ENCODE assay signal across 21 cellular contexts in genomic region chr7:65812281-65812680, GRCh38.
DNase-seq lines count a peak whose midpoint lies in the region; ATAC-seq and TF ChIP-seq lines count a peak whose summit lies in the region.
"Had no signal": no experiment of that assay in that cellular context is flagged by ENCODE, and none has a peak within 500 bp of the region (broad histone marks: within the 10 kb centered on the region; RNA-seq: fewer than 3 reads in every experiment).

No MANE protein-coding gene starts in this region.

- POLR2A ChIA-PET in SK-N-SH (lab: Yijun Ruan, JAX) = no interaction called here
- POLR2A ChIA-PET in naive thymus-derived CD8-positive, alpha-beta T cell (lab: Charles Lee) = no interaction called here

- no peak overlapping the region for H3K27ac ChIP-seq in SK-N-SH (ENCODE audit: low read depth in 2 of 2, low read length in 1 of 2)
- H3K27ac ChIP-seq: 22Rv1, BLaER1, RWPE1 had no signal

- CTCF ChIA-PET in SK-N-SH (lab: Yijun Ruan, JAX) = interaction anchor here (1.5 kb wide), 1 partner anchor 8 kb away, joined by 3 read pairs; no protein-coding TSS in a partner anchor

- 0 out of 2 replicates have a peak overlapping the region, but pooled peaks have one; percentile 1 for H3K4me2 ChIP-seq in SK-N-SH
- H3K4me2 ChIP-seq: BLaER1 had no signal

- TF ChIP-seq EP300 in SK-N-SH (IDR thresholded peaks at IDR 0.05; ENCODE audit: borderline replicate concordance in 1 of 2, low read depth in 1 of 2, low read length in 1 of 2) = no peak

- no peak overlapping the region for H3K4me3 ChIP-seq in SK-N-SH (ENCODE audit: low read depth in 2 of 2, low read length in 1 of 2)
- no peak overlapping the region for H3K4me3 ChIP-seq in fibroblast of pulmonary artery (replicated peaks; ENCODE audit: low read depth, low read length)
- H3K4me3 ChIP-seq: BLaER1, GM12878 had no signal

- no peaks in the 10 kb centered on the region for H3K27me3 ChIP-seq in SK-N-SH (ENCODE audit: insufficient read depth)
- H3K27me3 ChIP-seq: BLaER1 had no signal

- no peak overlapping the region for H3K27ac Mint-ChIP-seq in activated CD4-positive, alpha-beta T cell treated with anti-CD3 and anti-CD28 coated beads, Interleukin-2, amount 10 ng/mL, durations not matched to agents 24 days and 14 days
- no peak overlapping the region for H3K27ac Mint-ChIP-seq in naive thymus-derived CD8-positive, alpha-beta T cell
- H3K27ac Mint-ChIP-seq in T-helper 2 cell treated with Interferon-gamma antibody and Interleukin-4, amounts not matched to agents 5 μg/mL and 100 μg/mL, for 36 hours = no peak overlapping the region
- H3K27ac Mint-ChIP-seq: CD8-positive, alpha-beta T cell had no signal

- no peaks in the 10 kb centered on the region for H3K36me3 Mint-ChIP-seq in activated CD4-positive, alpha-beta T cell treated with anti-CD3 and anti-CD28 coated beads, Interleukin-2, amount 10 ng/mL, durations not matched to agents 24 days and 14 days (ENCODE audit: low read depth)
- H3K36me3 Mint-ChIP-seq in naive thymus-derived CD8-positive, alpha-beta T cell = peaks cover 5 to 14% (median 10%) of the 10 kb centered on the region in 3 donors
- H3K36me3 Mint-ChIP-seq in T-helper 2 cell treated with Interferon-gamma antibody and Interleukin-4, amounts not matched to agents 5 μg/mL and 100 μg/mL, for 36 hours (ENCODE audit: low read depth) = no peaks in the 10 kb centered on the region

- H3K4me1 ChIP-seq in SK-N-SH (ENCODE audit: control insufficient read depth in 1 of 2, insufficient read depth in 2 of 2, low read depth in 1 of 2, low read length in 1 of 2) = no peaks in the 10 kb centered on the region

- H3K9me3 ChIP-seq in SK-N-SH = no peaks in the 10 kb centered on the region
- H3K9me3 ChIP-seq: BLaER1 had no signal

- no peak; the same call in 2 of the 3 replicates for ATAC-seq in SK-N-SH treated with all-trans-retinoic acid at 6 μM for 48 hours
- no peak for ATAC-seq in naive thymus-derived CD8-positive, alpha-beta T cell
- ATAC-seq: CD8-positive, alpha-beta T cell; GM12878; HCT116; HepG2 had no signal

- H3K27me3 Mint-ChIP-seq in activated CD4-positive, alpha-beta T cell treated with anti-CD3 and anti-CD28 coated beads, Interleukin-2, amount 10 ng/mL, durations not matched to agents 24 days and 14 days = no peaks in the 10 kb centered on the region
- H3K27me3 Mint-ChIP-seq in naive thymus-derived CD8-positive, alpha-beta T cell = no peaks in the 10 kb centered on the region
- no peaks in the 10 kb centered on the region for H3K27me3 Mint-ChIP-seq in T-helper 2 cell treated with Interferon-gamma antibody and Interleukin-4, amounts not matched to agents 5 μg/mL and 100 μg/mL, for 36 hours (ENCODE audit: low read depth)

- WGBS in SK-N-SH (ENCODE audit: low lambda C conversion rate) = 93% methylated on average over 5 of the region's 5 CpGs

- no peak overlapping the region for H3K9ac ChIP-seq in SK-N-SH
- H3K9ac ChIP-seq: BLaER1 had no signal

- TF ChIP-seq CTCF in SK-N-SH (IDR thresholded peaks at IDR 0.05) (no peak), fibroblast of pulmonary artery (IDR thresholded peaks at IDR 0.05; ENCODE audit: low read length, missing control alignments) (no peak)

- no peak for DNase-seq in SK-N-SH
- peak; percentile 45 for DNase-seq in astrocyte of the hippocampus (ENCODE audit: low read depth, low spot score)
- peak; percentile 32 for DNase-seq in fibroblast of pulmonary artery (ENCODE audit: low read depth)
- no peak for DNase-seq in activated CD4-positive, alpha-beta T cell treated with anti-CD3 and anti-CD28 coated beads, Interleukin-2, amount 10 ng/mL, durations not matched to agents 24 days and 14 days
- DNase-seq in naive thymus-derived CD8-positive, alpha-beta T cell = no peak
- no peak for DNase-seq in T-helper 2 cell treated with Interferon-gamma antibody and Interleukin-4, amounts not matched to agents 5 μg/mL and 100 μg/mL, for 36 hours (ENCODE audit: low spot score)
- DNase-seq in OCI-M1 (lab: John Stamatoyannopoulos, UW) = no peak
- DNase-seq: CD8-positive, alpha-beta T cell; DMS79; GDM1; NCI-H1105 treated with DMSO at 0.1 percent for 48 hours; NCI-H1694 treated with DMSO at 0.1 percent for 48 hours; NCI-H526 treated with DMSO at 0.1 percent for 48 hours; NK-92 treated with Interleukin-12 subunit alpha and Interleukin-12 subunit beta, amount 100 ng/mL, for 24 hours had no signal

- no peaks in the 10 kb centered on the region for H3K9me2 ChIP-seq in SK-N-SH

- H2AFZ ChIP-seq in SK-N-SH (ENCODE audit: low read depth) = no peak overlapping the region

- no peaks in the 10 kb centered on the region for H4K20me1 ChIP-seq in SK-N-SH (ENCODE audit: insufficient read depth)
- H4K20me1 ChIP-seq: BLaER1 had no signal

- no peaks in the 10 kb centered on the region for H3K4me1 Mint-ChIP-seq in activated CD4-positive, alpha-beta T cell treated with anti-CD3 and anti-CD28 coated beads, Interleukin-2, amount 10 ng/mL, durations not matched to agents 24 days and 14 days
- no peaks in the 10 kb centered on the region for H3K4me1 Mint-ChIP-seq in naive thymus-derived CD8-positive, alpha-beta T cell
- no peaks in the 10 kb centered on the region for H3K4me1 Mint-ChIP-seq in T-helper 2 cell treated with Interferon-gamma antibody and Interleukin-4, amounts not matched to agents 5 μg/mL and 100 μg/mL, for 36 hours (ENCODE audit: low read depth)

- peaks cover 3% of the 10 kb centered on the region for H3K9me3 Mint-ChIP-seq in activated CD4-positive, alpha-beta T cell treated with anti-CD3 and anti-CD28 coated beads, Interleukin-2, amount 10 ng/mL, durations not matched to agents 24 days and 14 days
- H3K9me3 Mint-ChIP-seq in naive thymus-derived CD8-positive, alpha-beta T cell = peaks cover 0 to 9% (median 1%) of the 10 kb centered on the region in 9 donors
- H3K9me3 Mint-ChIP-seq in T-helper 2 cell treated with Interferon-gamma antibody and Interleukin-4, amounts not matched to agents 5 μg/mL and 100 μg/mL, for 36 hours = no peaks in the 10 kb centered on the region
- H3K9me3 Mint-ChIP-seq: CD8-positive, alpha-beta T cell had no signal

- no peak overlapping the region for H3K4me3 Mint-ChIP-seq in activated CD4-positive, alpha-beta T cell treated with anti-CD3 and anti-CD28 coated beads, Interleukin-2, amount 10 ng/mL, durations not matched to agents 24 days and 14 days
- no peak overlapping the region for H3K4me3 Mint-ChIP-seq in naive thymus-derived CD8-positive, alpha-beta T cell
- no peak overlapping the region for H3K4me3 Mint-ChIP-seq in T-helper 2 cell treated with Interferon-gamma antibody and Interleukin-4, amounts not matched to agents 5 μg/mL and 100 μg/mL, for 36 hours
- H3K4me3 Mint-ChIP-seq: CD8-positive, alpha-beta T cell had no signal

- no peaks in the 10 kb centered on the region for H3K79me2 ChIP-seq in SK-N-SH (ENCODE audit: insufficient read depth)

- intact Hi-C loops in activated CD4-positive, alpha-beta T cell treated with anti-CD3 and anti-CD28 coated beads, Interleukin-2, amount 10 ng/mL, durations not matched to agents 24 days and 14 days (cut with micrococcal nuclease) = no loop called here

- peaks cover 0 to 18% of the 10 kb centered on the region in 2 experiments for H3K36me3 ChIP-seq in SK-N-SH (replicated peaks in 1 of 2; ENCODE audit: control insufficient read depth in 1 of 2, insufficient read depth in 2 of 2, low read length in 1 of 2)
- H3K36me3 ChIP-seq: BLaER1 had no signal

- TF ChIP-seq RAD21 in SK-N-SH (IDR thresholded peaks at IDR 0.05; ENCODE audit: low read length) = no peak

- H3F3A ChIP-seq in SK-N-SH (replicated peaks; ENCODE audit: insufficient read depth) = peaks cover 21% of the 10 kb centered on the region

TF ChIP-seq in SK-N-SH, 30 proteins besides CTCF, POLR2A, EP300 and RAD21 (continues in another document):
- TF ChIP-seq RXRA (IDR thresholded peaks at IDR 0.05; ENCODE audit: borderline replicate concordance, low read depth) = no peak
- TF ChIP-seq JUND (IDR thresholded peaks at IDR 0.05) = no peak
- TF ChIP-seq YY1 (IDR thresholded peaks at IDR 0.05; ENCODE audit: low read depth) = no peak
- TF ChIP-seq TCF12 (IDR thresholded peaks at IDR 0.05) = no peak
- no peak for TF ChIP-seq NRF1 (IDR thresholded peaks at IDR 0.05; ENCODE audit: low read depth, low read length)
- no peak for TF ChIP-seq FOXM1 (IDR thresholded peaks at IDR 0.05; ENCODE audit: low read depth)
- no peak for TF ChIP-seq SMC3 (IDR thresholded peaks at IDR 0.05; ENCODE audit: low read depth, low read length)
- no peak for TF ChIP-seq FOSL2 (IDR thresholded peaks at IDR 0.05; ENCODE audit: borderline replicate concordance, low read depth)
- TF ChIP-seq, protein P1, sequence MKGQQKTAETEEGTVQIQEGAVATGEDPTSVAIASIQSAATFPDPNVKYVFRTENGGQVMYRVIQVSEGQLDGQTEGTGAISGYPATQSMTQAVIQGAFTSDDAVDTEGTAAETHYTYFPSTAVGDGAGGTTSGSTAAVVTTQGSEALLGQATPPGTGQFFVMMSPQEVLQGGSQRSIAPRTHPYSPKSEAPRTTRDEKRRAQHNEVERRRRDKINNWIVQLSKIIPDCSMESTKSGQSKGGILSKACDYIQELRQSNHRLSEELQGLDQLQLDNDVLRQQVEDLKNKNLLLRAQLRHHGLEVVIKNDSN (IDR thresholded peaks at IDR 0.05; ENCODE audit: borderline replicate concordance, low read depth) = no peak
- no peak for TF ChIP-seq FOXJ3 (CRISPR knock-in tag; IDR thresholded peaks at IDR 0.05)
- TF ChIP-seq MEF2A (IDR thresholded peaks at IDR 0.05; ENCODE audit: borderline replicate concordance, low read depth) = no peak

TF ChIP-seq in SK-N-SH treated with all-trans-retinoic acid at 6 μM for 48 hours, 23 proteins besides CTCF, POLR2A, EP300 and RAD21 (continues in another document):
- TF ChIP-seq TSHZ2 (CRISPR knock-in tag; IDR thresholded peaks at IDR 0.05) (no peak), TCF4 (CRISPR knock-in tag; IDR thresholded peaks at IDR 0.05; ENCODE audit: borderline replicate concordance) (no peak)

Comparison
In these comparisons a context has a peak if more than half of its experiments do, and no peak if none do; other contexts are left out.
1. DNase-seq: peak in astrocyte of the hippocampus (single experiment) and fibroblast of pulmonary artery (single experiment); none in SK-N-SH (single experiment), activated CD4-positive, alpha-beta T cell treated with anti-CD3 and anti-CD28 coated beads, Interleukin-2, amount 10 ng/mL, durations not matched to agents 24 days and 14 days (single experiment), naive thymus-derived CD8-positive, alpha-beta T cell (0 of 10), T-helper 2 cell treated with Interferon-gamma antibody and Interleukin-4, amounts not matched to agents 5 μg/mL and 100 μg/mL, for 36 hours (single experiment) and OCI-M1 (single experiment).